ENCODE assay signal across 9 cellular contexts in genomic region chr6:127119361-127120108, GRCh38. TPM values are rescaled to one million over a fixed set of nuclear protein-coding genes. Genes with fewer than 3 reads are reported as not detected.
DNase-seq lines count a peak whose midpoint lies in the region; ATAC-seq and TF ChIP-seq lines count a peak whose summit lies in the region.
"Had no signal": no experiment of that assay in that cellular context is flagged by ENCODE, and none has a peak within 500 bp of the region (broad histone marks: within the 10 kb centered on the region; RNA-seq: fewer than 3 reads in every experiment).

No MANE protein-coding gene starts in this region.

- peaks cover 14% of the 10 kb centered on the region for H3K27me3 ChIP-seq in MM.1S (replicated peaks; ENCODE audit: insufficient read depth, low read length)
- no peaks in the 10 kb centered on the region for H3K27me3 ChIP-seq in lung (ENCODE audit: control insufficient read depth, insufficient read depth)
- H3K27me3 ChIP-seq in upper lobe of right lung, result peaks cover 33% of the 10 kb centered on the region

- H3K4me3 ChIP-seq in MM.1S (ENCODE audit: low read length), result peak overlapping the region; percentile 74
- H3K4me3 ChIP-seq in cardiac fibroblast (replicated peaks in 1 of 2; ENCODE audit: low read depth in 2 of 2, low read length in 2 of 2), result peak overlapping the region; percentile 46 to 53
- H3K4me3 ChIP-seq in lung, result peak overlapping the region; percentile 24
- H3K4me3 ChIP-seq in upper lobe of right lung, result peak overlapping the region; percentile 57

- H3F3A ChIP-seq in MM.1S (ENCODE audit: insufficient read depth, low read length), result no peaks in the 10 kb centered on the region

- DNase-seq in G401 (ENCODE audit: low spot score), result peak; percentile 52
- DNase-seq in MM.1S, result peak; percentile 21
- DNase-seq in cardiac fibroblast (ENCODE audit: low read depth in 2 of 2), result peak in 1 of 2 donors; percentile 28
- DNase-seq in lung (ENCODE audit: low spot score), result no peak
- DNase-seq in upper lobe of right lung, result peak; percentile 68
- DNase-seq in DMS114 treated with DMSO at 0.1 percent for 48 hours (lab: John Stamatoyannopoulos, UW; ENCODE audit: unreplicated experiment), result no peak

- no peaks in the 10 kb centered on the region for H3K79me2 ChIP-seq in MM.1S (ENCODE audit: low read length)

- H3K9me3 ChIP-seq in MM.1S (replicated peaks; ENCODE audit: insufficient read depth, low read length), result no peaks in the 10 kb centered on the region
- no peaks in the 10 kb centered on the region for H3K9me3 ChIP-seq in lung (ENCODE audit: control insufficient read depth in 2 of 2, insufficient read depth in 1 of 2, low read length in 1 of 2)
- H3K9me3 ChIP-seq in upper lobe of right lung, result no peaks in the 10 kb centered on the region

- in situ Hi-C loops in G401 (cut with HindIII; ENCODE audit: low sequenced_read_pairs), result no loop called here

- WGBS in lung, 2 donors, result 1% methylated on average over 70 of the region's 70 CpGs

- intact Hi-C loops in upper lobe of right lung (cut with DNase I), result no loop called here

- peak overlapping the region; percentile 15; the same call in 1 of the 2 replicates for H3K9ac ChIP-seq in MM.1S (ENCODE audit: low read length)

- H2AFZ ChIP-seq in MM.1S (ENCODE audit: low read length), result peak overlapping the region; percentile 73

- H3K27ac ChIP-seq in MM.1S (ENCODE audit: low read length), result no peak overlapping the region
- H3K27ac ChIP-seq in lung (ENCODE audit: low read depth in 1 of 2, low read length in 1 of 2), result no peak overlapping the region
- no peak overlapping the region for H3K27ac ChIP-seq in upper lobe of right lung

- ATAC-seq in GM21526 (IDR thresholded peaks at IDR 0.05; ENCODE audit: low FRiP score, unreplicated experiment) (peak; percentile 49), lung (ENCODE audit: insufficient read depth, low FRiP score) (no peak), upper lobe of right lung (peak; percentile 29)
- ATAC-seq in activated CD4-positive, CD25-positive, alpha-beta regulatory T cell treated with anti-CD3 and anti-CD28 coated beads, Interleukin-2, amount 50 U/mL, for 24 hours, result no peak

- peak overlapping the region; percentile 99 for H3K4me2 ChIP-seq in MM.1S (ENCODE audit: low read depth, low read length)

- H3K9me2 ChIP-seq in MM.1S (replicated peaks; ENCODE audit: insufficient read depth, low read length), result no peaks in the 10 kb centered on the region

- H3K36me3 ChIP-seq in MM.1S (replicated peaks; ENCODE audit: insufficient read depth, low read length) (no peaks in the 10 kb centered on the region), lung (ENCODE audit: control insufficient read depth in 2 of 2, insufficient read depth in 2 of 2, low read length in 2 of 2) (no peaks in the 10 kb centered on the region), upper lobe of right lung (no peaks in the 10 kb centered on the region)

- no peaks in the 10 kb centered on the region for H4K20me1 ChIP-seq in MM.1S (ENCODE audit: insufficient read depth, low read length)

- 0 out of 2 replicates have a peak, but pooled peaks cover 3% of the 10 kb centered on the region for H3K4me1 ChIP-seq in MM.1S (ENCODE audit: low read length)
- peaks cover 0 to 10% of the 10 kb centered on the region in 2 donors for H3K4me1 ChIP-seq in lung (ENCODE audit: control insufficient read depth in 2 of 2, insufficient read depth in 2 of 2, low read length in 2 of 2)
- H3K4me1 ChIP-seq in upper lobe of right lung, result peaks cover 29% of the 10 kb centered on the region

- TF ChIP-seq CTCF in MM.1S (IDR thresholded peaks at IDR 0.05; ENCODE audit: low read length) (no peak), cardiac fibroblast (IDR thresholded peaks at IDR 0.05; ENCODE audit: low read depth, low read length) (no peak), lung (IDR thresholded peaks at IDR 0.05; ENCODE audit: control extremely low read depth, extremely low read depth) (no peak), upper lobe of right lung (IDR thresholded peaks at IDR 0.05) (no peak)

RNA-seq across cellular contexts. Expression of gene RSPO3, which starts 1.1 kb away (rescaled TPM):
- 5.7 TPM in 1 of 2 replicates, not detected in the other for total RNA-seq in G401 (2014; rRNA removed; shearing (Covaris generic))
- total RNA-seq in lung (1 to 10 TPM; 5.5 to 5.9 TPM), upper lobe of right lung (6.2 TPM)
- 1 to 10 TPM in 1 of 2 donors, under 1 TPM in 1; 0.88 to 3.8 TPM for polyA plus RNA-seq in lung
- total RNA-seq: SK-MEL-5 had no signal

Comparison
In these comparisons a context has a peak if more than half of its experiments do, and no peak if none do; other contexts are left out.
1. DNase-seq: peak in G401 (single experiment), MM.1S (single experiment) and upper lobe of right lung (single experiment); none in lung (single experiment) and DMS114 treated with DMSO at 0.1 percent for 48 hours (single experiment).
2. ATAC-seq: peak in GM21526 (single experiment) and upper lobe of right lung (single experiment); none in lung (single experiment) and activated CD4-positive, CD25-positive, alpha-beta regulatory T cell treated with anti-CD3 and anti-CD28 coated beads, Interleukin-2, amount 50 U/mL, for 24 hours (0 of 2).
3. H3K4me3 ChIP-seq: peak in every context shown above with its lines; median percentile 74 in MM.1S; 57 in upper lobe of right lung; 50 in cardiac fibroblast; 24 in lung.